ENCODE assay signal across 4 cellular contexts in the genomic region with DNA sequence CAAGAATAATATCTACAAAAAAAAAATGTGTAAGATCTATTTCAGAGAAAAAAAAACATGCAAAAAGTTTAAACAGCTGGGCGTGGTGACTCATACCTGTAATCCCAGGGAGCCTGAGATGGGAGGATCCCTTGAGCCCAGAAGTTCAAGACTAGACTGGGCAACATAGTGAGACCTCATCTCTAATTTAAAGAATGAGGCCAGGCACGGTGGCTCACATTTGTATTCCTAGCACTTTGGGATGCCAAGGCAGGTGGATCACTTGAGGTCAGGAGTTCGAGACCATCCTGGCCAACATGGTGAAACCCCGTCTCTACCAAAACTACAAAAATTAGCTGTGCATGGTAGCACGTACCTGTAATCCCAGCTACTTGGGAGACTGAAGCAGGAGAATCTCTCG. TPM values are rescaled to one million over a fixed set of nuclear protein-coding genes. Genes with fewer than 3 reads are reported as not detected.
"Had no signal": no experiment of that assay in that cellular context is flagged by ENCODE, and none has a peak within 500 bp of the region (broad histone marks: within the 10 kb centered on the region; RNA-seq: fewer than 3 reads in every experiment).

No MANE protein-coding gene starts in this region.

RNA-seq across cellular contexts. Expression of a gene that starts 9.4 kb away (rescaled TPM):
- total RNA-seq: dermis microvascular lymphatic vessel endothelial cell, esophagus mucosa, osteoblast had no signal
- polyA plus RNA-seq: naive thymus-derived CD4-positive, alpha-beta T cell had no signal
